In genomic region chr5:104186100-104186499, GRCh38 we compare ENCODE assay signal across 15 cellular contexts.
DNase-seq lines count a peak whose midpoint lies in the region; ATAC-seq, FAIRE-seq and TF ChIP-seq lines count a peak whose summit lies in the region.
"Had no signal": no experiment of that assay in that cellular context is flagged by ENCODE, and none has a peak within 500 bp of the region (broad histone marks: within the 10 kb centered on the region; RNA-seq: fewer than 3 reads in every experiment).

No MANE protein-coding gene starts in this region.

- H3K27me3 Mint-ChIP-seq in endodermal cell (ENCODE audit: insufficient read depth) = no peaks in the 10 kb centered on the region

- no peak overlapping the region for H3K4me2 ChIP-seq in OCI-LY7 (ENCODE audit: low read length)
- H3K4me2 ChIP-seq: BLaER1 had no signal

- H3K4me1 Mint-ChIP-seq in endodermal cell = no peaks in the 10 kb centered on the region

- peaks cover 23% of the 10 kb centered on the region for H3K36me3 Mint-ChIP-seq in endodermal cell (ENCODE audit: low read depth)

- H3K27ac ChIP-seq in OCI-LY7 (ENCODE audit: low read depth, low read length, poor library complexity, severe bottlenecking) (no peak overlapping the region), endodermal cell (ENCODE audit: low read depth, low read length) (no peak overlapping the region)
- H3K27ac ChIP-seq: BLaER1, colonic mucosa, gastroesophageal sphincter had no signal

- no peaks in the 10 kb centered on the region for H4K20me1 ChIP-seq in OCI-LY7 (ENCODE audit: insufficient read depth, low read length)
- H4K20me1 ChIP-seq: BLaER1 had no signal

- no TSS peak for BruUV-seq in OCI-LY7 (replicated peaks; lab: Mats Ljungman, UMichigan)

- CTCF ChIA-PET in OCI-LY7 (lab: Charles Lee; ENCODE audit: unreplicated experiment) = no interaction called here

- no peak overlapping the region for H3K27ac Mint-ChIP-seq in endodermal cell
- H3K27ac Mint-ChIP-seq: T-helper 1 cell treated with Interleukin-12 subunit alpha and Interleukin-12 subunit beta and Interleukin-4 antibody, amounts not matched to agents 30 μg/mL and 1 μg/mL, for 36 hours had no signal

- H3K9me3 Mint-ChIP-seq in endodermal cell = peaks cover 59% of the 10 kb centered on the region

- FAIRE-seq in urothelium cell line (lab: Jason Lieb, UNC) = no peak

- H3K4me1 ChIP-seq in OCI-LY7 (ENCODE audit: insufficient read depth, low read length, poor library complexity, severe bottlenecking) (no peaks in the 10 kb centered on the region), endodermal cell (ENCODE audit: control insufficient read depth, insufficient read depth, low read length) (no peaks in the 10 kb centered on the region)
- H3K4me1 ChIP-seq: BLaER1, colonic mucosa, gastroesophageal sphincter had no signal

- H3K36me3 ChIP-seq in OCI-LY7 (ENCODE audit: insufficient read depth, low read length) (no peaks in the 10 kb centered on the region), endodermal cell (ENCODE audit: control insufficient read depth, insufficient read depth, low read length) (no peaks in the 10 kb centered on the region)
- H3K36me3 ChIP-seq: BLaER1, colonic mucosa, gastroesophageal sphincter had no signal

- H3K9ac ChIP-seq in endodermal cell (ENCODE audit: extremely low read depth, low read length, poor library complexity, severe bottlenecking) = no peak overlapping the region
- H3K9ac ChIP-seq: BLaER1 had no signal

- peak; percentile 80 for DNase-seq in cardiac septum (ENCODE audit: low spot score)
- DNase-seq in Right ventricle myocardium superior = no peak
- DNase-seq in OCI-LY7 (ENCODE audit: low spot score) = peak; percentile 58
- peak; percentile 7 for DNase-seq in fibroblast of the aortic adventitia (ENCODE audit: low read depth)
- peak; percentile 46 for DNase-seq in urothelium cell line (ENCODE audit: low spot score)
- no peak for DNase-seq in NK-92 (lab: John Stamatoyannopoulos, UW; ENCODE audit: unreplicated experiment)
- DNase-seq in ureter (ENCODE audit: low spot score) = no peak
- no peak for DNase-seq in endodermal cell
- DNase-seq: activated CD4-positive, alpha-beta T cell treated with anti-CD3 and anti-CD28 coated beads, Interleukin-2, amount 50 U/mL, for 48 hours; activated naive CD4-positive, alpha-beta T cell; colonic mucosa; OCI-M1 had no signal

- intact Hi-C loops in cardiac septum (cut with DNase I) = no loop called here
- intact Hi-C loops in Right ventricle myocardium superior (cut with DNase I) = no loop called here
- intact Hi-C loops in OCI-LY7 (cut with micrococcal nuclease; ENCODE audit: unreplicated experiment) = no loop called here

- no peaks in the 10 kb centered on the region for H3K27me3 ChIP-seq in endodermal cell (ENCODE audit: control insufficient read depth, insufficient read depth, low read length, poor library complexity, severe bottlenecking)
- H3K27me3 ChIP-seq: BLaER1, colonic mucosa, gastroesophageal sphincter had no signal

- POLR2A ChIA-PET in OCI-LY7 (lab: Charles Lee) = no interaction called here

- 91 to 97% methylated on average over 6 to 7 of the region's 7 CpGs for WGBS in endodermal cell (ENCODE audit: insufficient coverage in 1 of 2, insufficient read length in 1 of 2), 2 experiments

- no peak for ATAC-seq in Right ventricle myocardium superior (ENCODE audit: poor library complexity)
- ATAC-seq: gastroesophageal sphincter had no signal

- H3K9me2 ChIP-seq in OCI-LY7 (ENCODE audit: insufficient read depth, low read length) = no peaks in the 10 kb centered on the region

- no peaks in the 10 kb centered on the region for H3K79me2 ChIP-seq in OCI-LY7 (ENCODE audit: insufficient read depth, low read depth, low read length)

- H2AFZ ChIP-seq in OCI-LY7 (ENCODE audit: low read length) = no peak overlapping the region

- no peak overlapping the region for H3K4me3 Mint-ChIP-seq in endodermal cell
- H3K4me3 Mint-ChIP-seq: T-helper 1 cell treated with Interleukin-12 subunit alpha and Interleukin-12 subunit beta and Interleukin-4 antibody, amounts not matched to agents 30 μg/mL and 1 μg/mL, for 36 hours had no signal

- H3K4me3 ChIP-seq in OCI-LY7 (ENCODE audit: low read depth, low read length, poor library complexity, severe bottlenecking) = no peak overlapping the region
- no peak overlapping the region for H3K4me3 ChIP-seq in fibroblast of the aortic adventitia (ENCODE audit: low read depth, low read length)
- H3K4me3 ChIP-seq in endodermal cell (ENCODE audit: low read length) = no peak overlapping the region
- H3K4me3 ChIP-seq: BLaER1, colonic mucosa, gastroesophageal sphincter had no signal

- TF ChIP-seq CTCF in OCI-LY7 (conservative IDR thresholded peaks at IDR 0.05; ENCODE audit: low read length) (no peak), fibroblast of the aortic adventitia (IDR thresholded peaks at IDR 0.05; ENCODE audit: insufficient read depth, low read length) (no peak), endodermal cell (conservative IDR thresholded peaks at IDR 0.05) (no peak)

- H3K9me3 ChIP-seq in OCI-LY7 (ENCODE audit: low read length) = peaks cover 15% of the 10 kb centered on the region
- peaks cover 30% of the 10 kb centered on the region for H3K9me3 ChIP-seq in endodermal cell (ENCODE audit: control insufficient read depth, low read length)
- H3K9me3 ChIP-seq: colonic mucosa, gastroesophageal sphincter had no signal

Comparison
In these comparisons a context has a peak if more than half of its experiments do, and no peak if none do; other contexts are left out.
1. DNase-seq: peak in cardiac septum (single experiment), OCI-LY7 (single experiment), fibroblast of the aortic adventitia (single experiment) and urothelium cell line (single experiment); none in Right ventricle myocardium superior (single experiment), NK-92 (single experiment), ureter (single experiment) and endodermal cell (single experiment).